ENCODE assay signal across 24 cellular contexts in genomic region chr2:52260904-52261303, GRCh38.
A peak's percentile ranks its signal among the peaks of the same experiment; 100 is the strongest.
DNase-seq lines count a peak whose midpoint lies in the region; ATAC-seq and TF ChIP-seq lines count a peak whose summit lies in the region.
"Had no signal": no experiment of that assay in that cellular context is flagged by ENCODE, and none has a peak within 500 bp of the region (broad histone marks: within the 10 kb centered on the region; RNA-seq: fewer than 3 reads in every experiment).

No MANE protein-coding gene starts in this region.

- H3K27me3 Mint-ChIP-seq in activated T-helper 17 cell treated with anti-CD3 and anti-CD28 coated beads, Interleukin-2, amount 50 U/mL, for 72 hours = no peaks in the 10 kb centered on the region
- H3K27me3 Mint-ChIP-seq: B cell; natural killer cell treated with Interleukin-12 subunit alpha and Interleukin-12 subunit beta and Interleukin-15 and Interleukin-18, amount 100 ng/mL, for 72 hours; progenitor cell of endocrine pancreas had no signal

- no peaks in the 10 kb centered on the region for H3K9me3 Mint-ChIP-seq in activated T-helper 17 cell treated with anti-CD3 and anti-CD28 coated beads, Interleukin-2, amount 50 U/mL, for 72 hours
- H3K9me3 Mint-ChIP-seq: HFFc6 had no signal

- no peak overlapping the region for H3K4me3 ChIP-seq in AG10803 (ENCODE audit: low read length)
- no peak overlapping the region for H3K4me3 ChIP-seq in IMR-90 (ENCODE audit: insufficient read depth, low read depth, low read length)
- no peak overlapping the region for H3K4me3 ChIP-seq in cardiac fibroblast (replicated peaks in 1 of 2; ENCODE audit: low read depth in 2 of 2, low read length in 2 of 2)
- H3K4me3 ChIP-seq in gastrocnemius medialis = no peak overlapping the region
- H3K4me3 ChIP-seq: esophagus muscularis mucosa had no signal

- H3K36me3 Mint-ChIP-seq in activated T-helper 17 cell treated with anti-CD3 and anti-CD28 coated beads, Interleukin-2, amount 50 U/mL, for 72 hours (ENCODE audit: low read depth) = no peaks in the 10 kb centered on the region
- H3K36me3 Mint-ChIP-seq: natural killer cell treated with Interleukin-12 subunit alpha and Interleukin-12 subunit beta and Interleukin-15 and Interleukin-18, amount 100 ng/mL, for 72 hours had no signal

- H2BK120ac ChIP-seq in IMR-90 (ENCODE audit: low read depth, low read length) = peak overlapping the region; percentile 68; the same call in 1 of the 2 replicates

- DNase-seq in AG10803 (ENCODE audit: low read depth) = peak; percentile 7
- DNase-seq in IMR-90 = peak; percentile 85
- peak; percentile 39 to 40 for DNase-seq in cardiac fibroblast (ENCODE audit: low read depth in 2 of 2)
- DNase-seq in inferior parietal cortex (ENCODE audit: extremely low spot score) = peak; percentile 2
- no peak for DNase-seq in gastrocnemius medialis
- DNase-seq: activated CD8-positive, alpha-beta T cell treated with anti-CD3 and anti-CD28 coated beads, Interleukin-2, amount 10 ng/mL, durations not matched to agents 7 days and 5 days; Caco-2; central memory CD4-positive, alpha-beta T cell; HFFc6; hypothalamus; Karpas-422; mesendoderm; NCI-H510A treated with DMSO at 0.1 percent for 48 hours; OCI-M1; SIG-M5; stimulated activated CD8-positive, alpha-beta memory T cell treated with anti-CD3 and anti-CD28 coated beads, Interleukin-4, amount 100 ng/mL, for 48 hours; substantia nigra; T-helper 2 cell had no signal

- H3K36me3 ChIP-seq in IMR-90 (ENCODE audit: control insufficient read depth, insufficient read depth, low read length) (no peaks in the 10 kb centered on the region), gastrocnemius medialis (no peaks in the 10 kb centered on the region)
- H3K36me3 ChIP-seq: esophagus muscularis mucosa had no signal

- no peak overlapping the region for H3K23ac ChIP-seq in IMR-90 (ENCODE audit: low read depth, low read length)

- peak overlapping the region; percentile 73; the same call in 1 of the 2 replicates for H3K4me2 ChIP-seq in IMR-90 (ENCODE audit: low read depth, low read length)

- H3K4ac ChIP-seq in IMR-90 (ENCODE audit: low read depth, low read length) = no peak overlapping the region

- H4K8ac ChIP-seq in IMR-90 (ENCODE audit: low read depth in 2 of 2, low read length in 2 of 2) = no peak overlapping the region

- H2AFZ ChIP-seq in IMR-90 (replicated peaks; ENCODE audit: low read length, poor library complexity) = no peak overlapping the region

- H3K4me1 ChIP-seq in IMR-90 (ENCODE audit: control insufficient read depth, insufficient read depth, low read length) (peaks cover 2% of the 10 kb centered on the region; the same call in 1 of the 2 replicates), gastrocnemius medialis (no peaks in the 10 kb centered on the region)
- H3K4me1 ChIP-seq: Caco-2 had no signal

- H3K27ac Mint-ChIP-seq in activated T-helper 17 cell treated with anti-CD3 and anti-CD28 coated beads, Interleukin-2, amount 50 U/mL, for 72 hours = no peak overlapping the region
- H3K27ac Mint-ChIP-seq: activated CD8-positive, alpha-beta T cell treated with anti-CD3 and anti-CD28 coated beads, Interleukin-2, amount 10 ng/mL, durations not matched to agents 7 days and 5 days; B cell; HFFc6; natural killer cell treated with Interleukin-12 subunit alpha and Interleukin-12 subunit beta and Interleukin-15 and Interleukin-18, amount 100 ng/mL, for 72 hours; progenitor cell of endocrine pancreas had no signal

- POLR2A ChIA-PET in IMR-90 (lab: Charles Lee; ENCODE audit: unreplicated experiment) = no interaction called here

- BruUV-seq in IMR-90 (replicated peaks; lab: Mats Ljungman, UMichigan) = no TSS peak

- TF ChIP-seq POLR2A in IMR-90 (IDR thresholded peaks at IDR 0.05; ENCODE audit: low read depth, low read length) (no peak), gastrocnemius medialis (IDR thresholded peaks at IDR 0.05) (no peak)

- H2BK20ac ChIP-seq in IMR-90 (ENCODE audit: low read depth, low read length) = no peak overlapping the region

- in situ Hi-C loops in IMR-90 (cut with MboI; ENCODE audit: low sequenced_read_pairs) (no loop called here), gastrocnemius medialis (cut with MboI; ENCODE audit: low sequenced_read_pairs in 4 of 4) (no loop called here)

- peak overlapping the region; percentile 57; the same call in 1 of the 2 replicates for H3K18ac ChIP-seq in IMR-90 (ENCODE audit: low read depth, low read length)

- no peak for TF ChIP-seq RAD21 in IMR-90 (IDR thresholded peaks at IDR 0.05; ENCODE audit: low read length)

- ATAC-seq in IMR-90 (ENCODE audit: low read depth) (peak; percentile 78), HG02870 (IDR thresholded peaks at IDR 0.05; ENCODE audit: unreplicated experiment) (no peak), gastrocnemius medialis (no peak)
- no peak for ATAC-seq in activated T-helper 17 cell treated with anti-CD3 and anti-CD28 coated beads, Interleukin-2, amount 50 U/mL, for 72 hours (replicated peaks)
- ATAC-seq: activated CD8-positive, alpha-beta T cell treated with anti-CD3 and anti-CD28 coated beads, Interleukin-2, amount 10 ng/mL, durations not matched to agents 7 days and 5 days; natural killer cell treated with Interleukin-12 subunit alpha and Interleukin-12 subunit beta and Interleukin-15 and Interleukin-18, amount 100 ng/mL, for 72 hours had no signal

- CTCF ChIA-PET in IMR-90 (lab: Yijun Ruan, JAX) = no interaction called here

- H3K4me3 Mint-ChIP-seq in activated T-helper 17 cell treated with anti-CD3 and anti-CD28 coated beads, Interleukin-2, amount 50 U/mL, for 72 hours = no peak overlapping the region
- H3K4me3 Mint-ChIP-seq: activated CD8-positive, alpha-beta T cell treated with anti-CD3 and anti-CD28 coated beads, Interleukin-2, amount 10 ng/mL, durations not matched to agents 7 days and 5 days; B cell; HFFc6; natural killer cell treated with Interleukin-12 subunit alpha and Interleukin-12 subunit beta and Interleukin-15 and Interleukin-18, amount 100 ng/mL, for 72 hours had no signal

- no peaks in the 10 kb centered on the region for H4K20me1 ChIP-seq in IMR-90 (ENCODE audit: insufficient read depth, low read length)

- H3K9ac ChIP-seq in IMR-90 (ENCODE audit: low read depth, low read length) = no peak overlapping the region

- H2AK5ac ChIP-seq in IMR-90 (ENCODE audit: low read depth, low read length) = no peak overlapping the region

- H3K27ac ChIP-seq in IMR-90 (ENCODE audit: insufficient read depth, low read length) (peak overlapping the region; percentile 33; the same call in 1 of the 2 replicates), gastrocnemius medialis (no peak overlapping the region)
- H3K27ac ChIP-seq: esophagus muscularis mucosa had no signal

- no peaks in the 10 kb centered on the region for H3K4me1 Mint-ChIP-seq in activated T-helper 17 cell treated with anti-CD3 and anti-CD28 coated beads, Interleukin-2, amount 50 U/mL, for 72 hours
- H3K4me1 Mint-ChIP-seq: B cell had no signal

- H2BK15ac ChIP-seq in IMR-90 (ENCODE audit: low read depth, low read length) = peak overlapping the region; percentile 78; the same call in 1 of the 3 replicates

- H3K9me1 ChIP-seq in IMR-90 (ENCODE audit: insufficient read depth, low read length) = no peaks in the 10 kb centered on the region

- H3K9me3 ChIP-seq in IMR-90 (ENCODE audit: control insufficient read depth, insufficient read depth, low read length) = no peaks in the 10 kb centered on the region
- no peaks in the 10 kb centered on the region for H3K9me3 ChIP-seq in gastrocnemius medialis
- H3K9me3 ChIP-seq: Caco-2, esophagus muscularis mucosa had no signal

- intact Hi-C loops in IMR-90 (cut with micrococcal nuclease) = no loop called here
- intact Hi-C loops in gastrocnemius medialis (cut with DNase I; ENCODE audit: low total_unique reads) = no loop called here

- TF ChIP-seq CTCF in AG10803 (conservative IDR thresholded peaks at IDR 0.05; ENCODE audit: low read length) (no peak), IMR-90 (conservative IDR thresholded peaks at IDR 0.05; ENCODE audit: low read depth, low read length) (no peak), cardiac fibroblast (IDR thresholded peaks at IDR 0.05; ENCODE audit: low read depth, low read length) (no peak), gastrocnemius medialis (IDR thresholded peaks at IDR 0.05 in 4 of 5, conservative IDR thresholded peaks at IDR 0.05 in 1 of 5) (no peak)

- H2AK9ac ChIP-seq in IMR-90 (replicated peaks; ENCODE audit: low read depth, low read length, poor library complexity) = no peak overlapping the region

- H4K5ac ChIP-seq in IMR-90 (ENCODE audit: low read depth, low read length) = peak overlapping the region; percentile 49; the same call in 1 of the 2 replicates

- H4K91ac ChIP-seq in IMR-90 (ENCODE audit: insufficient read depth, low read depth, low read length) = no peak overlapping the region

- 0 out of 2 replicates have a peak overlapping the region, but pooled peaks have one; percentile 35 for H3K56ac ChIP-seq in IMR-90 (ENCODE audit: extremely low read depth, insufficient read depth, low read length)

- dilution Hi-C loops in IMR-90 (cut with HindIII; ENCODE audit: low sequenced_read_pairs, unreplicated experiment) = no loop called here

- H3K14ac ChIP-seq in IMR-90 (replicated peaks; ENCODE audit: low read depth, low read length) = peak overlapping the region; percentile 19; the same call in 1 of the 2 replicates

- H2BK5ac ChIP-seq in IMR-90 (ENCODE audit: low read depth, low read length, poor library complexity, severe bottlenecking) = peak overlapping the region; percentile 78

- H3K27me3 ChIP-seq in IMR-90 (ENCODE audit: control insufficient read depth, insufficient read depth, low read length) (no peaks in the 10 kb centered on the region), gastrocnemius medialis (no peaks in the 10 kb centered on the region)
- H3K27me3 ChIP-seq: esophagus muscularis mucosa had no signal

- H3K79me1 ChIP-seq in IMR-90 (ENCODE audit: low read depth in 1 of 2, low read length in 2 of 2) = no peaks in the 10 kb centered on the region

- no CpG with 5 or more reads among the region's 1 CpG for WGBS in IMR-90 (ENCODE audit: extremely low coverage in 2 of 2, insufficient read length in 1 of 2), 2 experiments

TF ChIP-seq in IMR-90, 13 proteins besides CTCF, POLR2A, EP300 and RAD21:
- no peak for TF ChIP-seq ELK1 (IDR thresholded peaks at IDR 0.05; ENCODE audit: borderline replicate concordance, low read depth, low read length)
- no peak for TF ChIP-seq NFE2L2 (IDR thresholded peaks at IDR 0.05; ENCODE audit: low read depth, low read length)
- TF ChIP-seq CEBPB (IDR thresholded peaks at IDR 0.05; ENCODE audit: low read depth, low read length) = peak; percentile 62

Comparison
In these comparisons a context has a peak if more than half of its experiments do, and no peak if none do; other contexts are left out.
1. DNase-seq: peak in AG10803 (single experiment), IMR-90 (single experiment), cardiac fibroblast (2 of 2) and inferior parietal cortex (single experiment); none in gastrocnemius medialis (0 of 2).